In the genomic region with DNA sequence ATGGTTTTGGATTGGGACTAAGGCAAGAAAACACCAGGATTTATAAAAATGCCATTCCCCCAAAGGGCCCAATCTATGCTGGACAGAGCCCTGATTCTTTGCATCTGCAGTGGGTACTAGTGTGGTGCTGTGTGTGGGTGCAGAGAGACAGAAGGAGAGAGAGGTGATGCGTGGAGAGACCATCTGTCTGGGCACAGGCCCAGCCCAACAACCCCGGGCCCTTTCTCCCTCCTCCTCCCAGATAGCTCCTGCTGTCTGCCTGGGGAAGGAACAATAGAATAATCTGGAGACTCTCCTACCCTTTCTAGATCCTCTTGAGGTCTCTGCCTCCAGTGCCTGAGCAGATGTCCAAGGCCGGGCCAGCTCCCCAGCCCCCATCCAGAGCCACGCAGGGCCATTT, we compare ENCODE assay signal across 10 cellular contexts. TPM values are rescaled to one million over a fixed set of nuclear protein-coding genes. Genes with fewer than 3 reads are reported as not detected.
DNase-seq lines count a peak whose midpoint lies in the region; ATAC-seq and TF ChIP-seq lines count a peak whose summit lies in the region.
"Had no signal": no experiment of that assay in that cellular context is flagged by ENCODE, and none has a peak within 500 bp of the region (broad histone marks: within the 10 kb centered on the region; RNA-seq: fewer than 3 reads in every experiment).

No MANE protein-coding gene starts in this region.

- H3K9me3 ChIP-seq in hepatocyte (ENCODE audit: low read depth): no peaks in the 10 kb centered on the region

- H3K4me1 ChIP-seq in hepatocyte (ENCODE audit: insufficient read depth): peaks cover 44% of the 10 kb centered on the region

- DNase-seq in NCI-H1092 treated with DMSO at 0.1 percent for 48 hours (lab: John Stamatoyannopoulos, UW) (peak; percentile 94), RPMI7951 (ENCODE audit: low read depth) (peak; percentile 53), hepatocyte (ENCODE audit: low spot score) (no peak), superior temporal gyrus (ENCODE audit: extremely low spot score) (peak; percentile 81), AG08396 (ENCODE audit: low spot score) (no peak)
- DNase-seq in activated CD8-positive, alpha-beta T cell treated with anti-CD3 and anti-CD28 coated beads, Interleukin-2, amount 10 ng/mL, durations not matched to agents 7 days and 5 days: no peak
- DNase-seq: activated CD4-positive, alpha-beta T cell treated with anti-CD3 and anti-CD28 coated beads, Interleukin-2, amount 50 U/mL, for 4 hours had no signal

- H3K27ac ChIP-seq in hepatocyte: peak overlapping the region; percentile 91

- no peak overlapping the region for H3K4me3 ChIP-seq in hepatocyte

- H3K4me3 Mint-ChIP-seq in activated CD8-positive, alpha-beta T cell treated with anti-CD3 and anti-CD28 coated beads, Interleukin-2, amount 10 ng/mL, durations not matched to agents 7 days and 5 days: no peak overlapping the region
- H3K4me3 Mint-ChIP-seq: activated naive CD8-positive, alpha-beta T cell had no signal

- ATAC-seq in activated CD8-positive, alpha-beta T cell treated with anti-CD3 and anti-CD28 coated beads, Interleukin-2, amount 10 ng/mL, durations not matched to agents 7 days and 5 days: no peak
- no peak for ATAC-seq in HG03520 (IDR thresholded peaks at IDR 0.05; ENCODE audit: unreplicated experiment)
- no peak for ATAC-seq in GM18511 (IDR thresholded peaks at IDR 0.05; ENCODE audit: unreplicated experiment)

- H3K79me2 ChIP-seq in hepatocyte: no peaks in the 10 kb centered on the region

- no peaks in the 10 kb centered on the region for H3K36me3 ChIP-seq in hepatocyte (replicated peaks; ENCODE audit: insufficient read depth, low read depth)

- POLR2A ChIA-PET in activated CD8-positive, alpha-beta T cell treated with anti-CD3 and anti-CD28 coated beads, Interleukin-2, amount 10 ng/mL, durations not matched to agents 7 days and 5 days (lab: Charles Lee): no interaction called here

- TF ChIP-seq CTCF in hepatocyte (IDR thresholded peaks at IDR 0.05; ENCODE audit: poor library complexity): no peak

- peaks cover 2% of the 10 kb centered on the region for H3K27me3 Mint-ChIP-seq in activated CD8-positive, alpha-beta T cell treated with anti-CD3 and anti-CD28 coated beads, Interleukin-2, amount 10 ng/mL, durations not matched to agents 7 days and 5 days (ENCODE audit: low read depth)
- H3K27me3 Mint-ChIP-seq: activated naive CD8-positive, alpha-beta T cell had no signal

- no peaks in the 10 kb centered on the region for H3K9me3 Mint-ChIP-seq in activated CD8-positive, alpha-beta T cell treated with anti-CD3 and anti-CD28 coated beads, Interleukin-2, amount 10 ng/mL, durations not matched to agents 7 days and 5 days (ENCODE audit: insufficient read depth)

- no peaks in the 10 kb centered on the region for H3K27me3 ChIP-seq in hepatocyte

- H3K9me2 ChIP-seq in hepatocyte (replicated peaks; ENCODE audit: insufficient read depth): no peaks in the 10 kb centered on the region

- no peaks in the 10 kb centered on the region for H4K20me1 ChIP-seq in hepatocyte (ENCODE audit: insufficient read depth, poor library complexity, severe bottlenecking)

- no peaks in the 10 kb centered on the region for H3K36me3 Mint-ChIP-seq in activated CD8-positive, alpha-beta T cell treated with anti-CD3 and anti-CD28 coated beads, Interleukin-2, amount 10 ng/mL, durations not matched to agents 7 days and 5 days (ENCODE audit: low read depth)
- H3K36me3 Mint-ChIP-seq: activated naive CD8-positive, alpha-beta T cell had no signal

- H3K4me2 ChIP-seq in hepatocyte: peak overlapping the region; percentile 5

- 64% methylated on average over 4 of the region's 4 CpGs for WGBS in hepatocyte (ENCODE audit: low lambda C conversion rate, missing lambda C conversion rate)

- H3K27ac Mint-ChIP-seq in activated CD8-positive, alpha-beta T cell treated with anti-CD3 and anti-CD28 coated beads, Interleukin-2, amount 10 ng/mL, durations not matched to agents 7 days and 5 days: no peak overlapping the region
- H3K27ac Mint-ChIP-seq: activated naive CD8-positive, alpha-beta T cell had no signal

- CTCF ChIA-PET in activated CD8-positive, alpha-beta T cell treated with anti-CD3 and anti-CD28 coated beads, Interleukin-2, amount 10 ng/mL, durations not matched to agents 7 days and 5 days (lab: Charles Lee): no interaction called here

- H2AFZ ChIP-seq in hepatocyte: no peak overlapping the region

- H3K4me1 Mint-ChIP-seq in activated CD8-positive, alpha-beta T cell treated with anti-CD3 and anti-CD28 coated beads, Interleukin-2, amount 10 ng/mL, durations not matched to agents 7 days and 5 days (ENCODE audit: low read depth): peaks cover 10% of the 10 kb centered on the region

RNA-seq across cellular contexts. Expression of gene KIAA1614, which starts 15.1 kb away (rescaled TPM):
- 1.6 and 1.7 TPM in 2 replicates for total RNA-seq in RPMI7951 (2014; rRNA removed; shearing (Covaris generic))
- 2.6 and 3.0 TPM in 2 replicates for total RNA-seq in hepatocyte
- 2.5 and 2.9 TPM in 2 replicates for polyA plus RNA-seq in hepatocyte
- total RNA-seq in activated CD8-positive, alpha-beta T cell treated with anti-CD3 and anti-CD28 coated beads, Interleukin-2, amount 10 ng/mL, durations not matched to agents 7 days and 5 days: under 1 TPM; 0.13 to 0.21 TPM

Comparison
In these comparisons a context has a peak if more than half of its experiments do, and no peak if none do; other contexts are left out.
1. DNase-seq: peak in NCI-H1092 treated with DMSO at 0.1 percent for 48 hours (single experiment), RPMI7951 (single experiment) and superior temporal gyrus (single experiment); none in hepatocyte (single experiment), activated CD8-positive, alpha-beta T cell treated with anti-CD3 and anti-CD28 coated beads, Interleukin-2, amount 10 ng/mL, durations not matched to agents 7 days and 5 days (single experiment) and AG08396 (single experiment).